8 cellular contexts compared by ENCODE assay signal in the genomic region with DNA sequence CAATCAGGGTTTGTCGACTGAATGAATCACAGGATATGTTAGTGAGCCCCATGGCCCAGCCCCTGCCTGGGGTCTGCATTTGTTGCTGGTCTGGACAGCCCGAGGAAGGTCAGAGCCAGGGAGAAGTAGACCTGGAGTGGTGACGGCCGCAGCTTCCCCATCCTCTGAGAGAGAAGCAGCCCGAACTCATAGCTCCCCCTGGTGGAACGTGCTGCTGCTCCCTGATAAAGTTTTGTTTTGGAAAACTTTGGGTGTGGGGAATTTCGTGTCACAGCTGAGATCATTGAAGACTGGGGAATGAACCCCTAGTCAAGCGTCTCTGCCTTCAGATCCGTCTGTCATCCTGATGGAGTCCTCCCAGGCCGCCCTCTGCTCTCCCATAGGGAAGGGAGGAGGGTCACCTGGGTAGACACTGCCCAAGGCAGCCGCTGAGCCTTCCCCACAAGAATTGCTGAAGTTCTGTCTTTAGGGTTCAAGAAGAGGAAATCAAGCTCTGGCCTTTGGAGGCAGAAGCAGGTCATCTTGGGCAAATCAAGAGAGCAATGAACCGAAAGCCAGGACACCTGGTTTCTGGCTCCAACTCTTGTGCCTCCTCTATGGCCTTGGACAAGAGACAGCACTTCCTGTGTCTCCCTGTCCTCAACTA.
DNase-seq lines count a peak whose midpoint lies in the region; ATAC-seq and TF ChIP-seq lines count a peak whose summit lies in the region.

No MANE protein-coding gene starts in this region.

- no peak overlapping the region for H3K4me3 Mint-ChIP-seq in WTC11

- no peak overlapping the region for H3K27ac ChIP-seq in iPS DF 6.9 (ENCODE audit: low read length)
- no peak overlapping the region for H3K27ac ChIP-seq in upper lobe of left lung

- H3K9me3 Mint-ChIP-seq in WTC11: no peaks in the 10 kb centered on the region

- TF ChIP-seq EP300 in upper lobe of left lung (IDR thresholded peaks at IDR 0.05): no peak

- no peak overlapping the region for H3K27ac Mint-ChIP-seq in WTC11

- H3K4me3 ChIP-seq in iPS DF 6.9 (ENCODE audit: low read length) (no peak overlapping the region), upper lobe of left lung (no peak overlapping the region)

- no peak for TF ChIP-seq POLR2A in upper lobe of left lung (IDR thresholded peaks at IDR 0.05)
- TF ChIP-seq POLR2A in GM18505 (IDR thresholded peaks at IDR 0.05; ENCODE audit: borderline replicate concordance, extremely low read depth, insufficient read depth, insufficient read length): no peak

- H3K36me3 ChIP-seq in iPS DF 6.9 (ENCODE audit: control insufficient read depth, insufficient read depth, low read length) (no peaks in the 10 kb centered on the region), upper lobe of left lung (no peaks in the 10 kb centered on the region)

- peak; percentile 79 for ATAC-seq in WTC11
- peak in 1 of 2 donors; percentile 61 for ATAC-seq in upper lobe of left lung (ENCODE audit: low FRiP score in 2 of 2)
- ATAC-seq in GM18505 (IDR thresholded peaks at IDR 0.05; ENCODE audit: unreplicated experiment): no peak
- ATAC-seq in GM21528 (IDR thresholded peaks at IDR 0.05; ENCODE audit: low FRiP score, unreplicated experiment): no peak
- ATAC-seq in GM18867 (IDR thresholded peaks at IDR 0.05; ENCODE audit: unreplicated experiment): no peak

- H3K9me3 ChIP-seq in iPS DF 6.9 (ENCODE audit: control insufficient read depth, insufficient read depth, low read length): no peaks in the 10 kb centered on the region
- no peaks in the 10 kb centered on the region for H3K9me3 ChIP-seq in upper lobe of left lung

- CTCF ChIA-PET in WTC11 (lab: Charles Lee): interaction anchor here (0.7 to 4.4 kb wide), 43 partner anchors 8 to 281 kb away, joined by 3 to 51 read pairs (median 6); a partner anchor contains a TSS

- no CpG with 5 or more reads among the region's 12 CpGs for WGBS in iPS DF 6.9 (ENCODE audit: insufficient coverage, insufficient read length)
- WGBS in upper lobe of left lung, 2 donors: 59 to 78% methylated on average over 5 to 10 of the region's 12 CpGs

- no peaks in the 10 kb centered on the region for H3K36me3 Mint-ChIP-seq in WTC11

- H3K4me1 ChIP-seq in iPS DF 6.9 (ENCODE audit: control insufficient read depth, insufficient read depth, low read length): no peaks in the 10 kb centered on the region
- peaks cover 0 to 4% (median 2%) of the 10 kb centered on the region in 4 donors for H3K4me1 ChIP-seq in upper lobe of left lung

- TF ChIP-seq CTCF in WTC11 (IDR thresholded peaks at IDR 0.05) (peak; percentile 64), upper lobe of left lung (IDR thresholded peaks at IDR 0.05) (peak in 5 of 6 experiments; percentile 8 to 31 (median 28))

- DNase-seq in COR-L47 (lab: John Stamatoyannopoulos, UW) (peak; percentile 18), HPDE6-E6E7 (ENCODE audit: extremely low spot score) (peak; percentile 49), WTC11 (ENCODE audit: low spot score) (peak; percentile 76), iPS DF 6.9 (ENCODE audit: low read depth, low spot score) (peak; percentile 50), upper lobe of left lung (peak in 1 of 2 donors; percentile 47)

- peaks cover 3% of the 10 kb centered on the region; the same call in 1 of the 2 replicates for H3K27me3 Mint-ChIP-seq in WTC11 (ENCODE audit: low read depth)

- H3K4me1 Mint-ChIP-seq in WTC11: peaks cover 14% of the 10 kb centered on the region

- POLR2A ChIA-PET in WTC11 (lab: Charles Lee): no interaction called here

- H3K27me3 ChIP-seq in iPS DF 6.9 (ENCODE audit: control insufficient read depth, insufficient read depth, low read length) (no peaks in the 10 kb centered on the region), upper lobe of left lung (no peaks in the 10 kb centered on the region)

TF ChIP-seq in WTC11, 78 proteins besides CTCF, POLR2A, EP300 and RAD21:
- TF ChIP-seq ETV6 (CRISPR knock-in tag; IDR thresholded peaks at IDR 0.05) (0 out of 2 replicates have a peak, but pooled peaks have one; percentile 42), TEAD4 (CRISPR knock-in tag; IDR thresholded peaks at IDR 0.05) (no peak)
